8 cellular contexts compared by ENCODE assay signal in genomic region chr15:41971089-41971892, GRCh38. TPM values are rescaled to one million over a fixed set of nuclear protein-coding genes. Genes with fewer than 3 reads are reported as not detected.
DNase-seq lines count a peak whose midpoint lies in the region; ATAC-seq lines count a peak whose summit lies in the region.

No MANE protein-coding gene starts in this region.

- no peaks in the 10 kb centered on the region for H3K9me3 Mint-ChIP-seq in activated CD4-positive, alpha-beta memory T cell treated with anti-CD3 and anti-CD28 coated beads for 36 hours

- peaks cover 7% of the 10 kb centered on the region for H3K4me1 ChIP-seq in endocrine pancreas (ENCODE audit: control insufficient read depth, insufficient read depth, low read length)
- H3K4me1 ChIP-seq in mononuclear cell (ENCODE audit: insufficient read depth, low read length): peaks cover 60% of the 10 kb centered on the region

- peak overlapping the region; percentile 78 for H3K4me3 ChIP-seq in endocrine pancreas (ENCODE audit: control insufficient read depth, insufficient read depth, low read length)
- peak overlapping the region; percentile 83 for H3K4me3 ChIP-seq in mononuclear cell (ENCODE audit: low read length)

- peaks cover 64% of the 10 kb centered on the region for H3K4me1 Mint-ChIP-seq in activated CD4-positive, alpha-beta memory T cell treated with anti-CD3 and anti-CD28 coated beads for 36 hours (ENCODE audit: low read depth)

- H3K27me3 ChIP-seq in endocrine pancreas (ENCODE audit: control insufficient read depth, insufficient read depth, low read length): peaks cover 2% of the 10 kb centered on the region
- H3K27me3 ChIP-seq in mononuclear cell (ENCODE audit: insufficient read depth, low read length): no peaks in the 10 kb centered on the region

- ATAC-seq in GM18517 (IDR thresholded peaks at IDR 0.05; ENCODE audit: unreplicated experiment) (peak; percentile 42), HG02981 (IDR thresholded peaks at IDR 0.05; ENCODE audit: unreplicated experiment) (peak; percentile 40)

- intact Hi-C loops in activated CD4-positive, alpha-beta memory T cell treated with anti-CD3 and anti-CD28 coated beads for 36 hours (cut with micrococcal nuclease): loop anchor here (1.0 to 5.0 kb wide), 9 partner anchors 31 to 854 kb away; partner anchors contain the start of genes GANC, INO80, JMJD7 and MAPKBP1

- no peaks in the 10 kb centered on the region for H3K9me3 ChIP-seq in endocrine pancreas (ENCODE audit: control insufficient read depth, low read length)
- no peaks in the 10 kb centered on the region for H3K9me3 ChIP-seq in mononuclear cell (ENCODE audit: low read depth, low read length)

- DNase-seq in A172 (ENCODE audit: low spot score): peak; percentile 42
- DNase-seq in NCI-H510A (lab: John Stamatoyannopoulos, UW): peak; percentile 57
- peak; percentile 91 for DNase-seq in activated CD4-positive, alpha-beta memory T cell treated with anti-CD3 and anti-CD28 coated beads for 36 hours
- DNase-seq in stimulated activated CD8-positive, alpha-beta memory T cell treated with anti-CD3 and anti-CD28 coated beads, Interleukin-4, amount 100 ng/mL, for 48 hours: peak; percentile 82

- H3K36me3 Mint-ChIP-seq in activated CD4-positive, alpha-beta memory T cell treated with anti-CD3 and anti-CD28 coated beads for 36 hours: peaks cover 25% of the 10 kb centered on the region

- peaks cover 7% of the 10 kb centered on the region for H3K27me3 Mint-ChIP-seq in activated CD4-positive, alpha-beta memory T cell treated with anti-CD3 and anti-CD28 coated beads for 36 hours

- POLR2A ChIA-PET in activated CD4-positive, alpha-beta memory T cell treated with anti-CD3 and anti-CD28 coated beads for 36 hours (lab: Charles Lee): interaction anchor here (0.5 to 5.7 kb wide), 11 partner anchors 10 to 395 kb away, joined by 3 to 131 read pairs (median 7); partner anchors contain the start of genes GANC, MAPKBP1 and TMEM87A

- peak overlapping the region; percentile 15 for H3K9ac ChIP-seq in endocrine pancreas (ENCODE audit: control insufficient read depth, insufficient read depth, low read length)

- peak overlapping the region; percentile 90 for H3K4me3 Mint-ChIP-seq in activated CD4-positive, alpha-beta memory T cell treated with anti-CD3 and anti-CD28 coated beads for 36 hours

- CTCF ChIA-PET in activated CD4-positive, alpha-beta memory T cell treated with anti-CD3 and anti-CD28 coated beads for 36 hours (lab: Charles Lee): interaction anchor here (0.6 to 5.8 kb wide), 6 partner anchors 9 to 197 kb away, joined by 3 to 38 read pairs (median 3); partner anchors contain the start of gene MAPKBP1

- peak overlapping the region; percentile 97 for H3K27ac Mint-ChIP-seq in activated CD4-positive, alpha-beta memory T cell treated with anti-CD3 and anti-CD28 coated beads for 36 hours

- no peaks in the 10 kb centered on the region for H3K36me3 ChIP-seq in endocrine pancreas (ENCODE audit: control insufficient read depth, insufficient read depth, low read length)

RNA-seq across cellular contexts. Expression of gene EHD4, which starts 1.1 kb away (rescaled TPM):
- total RNA-seq in A172 (2014; rRNA removed; shearing (Covaris generic)): 15.4 and 15.5 TPM in 2 replicates
- total RNA-seq in activated CD4-positive, alpha-beta memory T cell treated with anti-CD3 and anti-CD28 coated beads for 36 hours: 10 to 100 TPM; 43.6 to 45.0 TPM
- total RNA-seq in mononuclear cell: 35.3 TPM

RNA-seq across cellular contexts. Expression of gene PLA2G4E, which starts 49.6 kb away (rescaled TPM):
- not detected in 2 replicates for total RNA-seq in A172 (2014; rRNA removed; shearing (Covaris generic))
- total RNA-seq in activated CD4-positive, alpha-beta memory T cell treated with anti-CD3 and anti-CD28 coated beads for 36 hours: not detected
- not detected for total RNA-seq in mononuclear cell

Comparison
In these comparisons a context has a peak if more than half of its experiments do, and no peak if none do; other contexts are left out.
1. Peak in every context shown above with its lines: DNase-seq, ATAC-seq and H3K4me3 ChIP-seq.